Comparison of ENCODE assay signal across 20 cellular contexts in genomic region chr10:130652544-130652943, GRCh38.
"Had no signal": no experiment of that assay in that cellular context is flagged by ENCODE, and none has a peak within 500 bp of the region (broad histone marks: within the 10 kb centered on the region; RNA-seq: fewer than 3 reads in every experiment).

No MANE protein-coding gene starts in this region.

- H3K9me3 Mint-ChIP-seq: activated naive CD4-positive, alpha-beta T cell treated with anti-CD3 and anti-CD28 coated beads, Interleukin-2, amount 50 U/mL, for 72 hours had no signal

- H3K27me3 ChIP-seq: ascending aorta, brain microvascular endothelial cell, colonic mucosa, upper lobe of left lung had no signal

- H3K36me3 Mint-ChIP-seq: naive thymus-derived CD8-positive, alpha-beta T cell had no signal

- DNase-seq: activated CD4-positive, alpha-beta T cell treated with anti-CD3 and anti-CD28 coated beads for 1 hour; activated gamma-delta T cell treated with Interleukin-2 at 50 U/mL for 16 hours; activated T-cell treated with anti-CD3 and anti-CD28 coated beads, Interleukin-2, amount 50 U/mL, for 1 hour; brain microvascular endothelial cell; colonic mucosa; endodermal cell; kidney; naive thymus-derived CD8-positive, alpha-beta T cell; retina; stimulated activated CD4-positive, alpha-beta T cell treated with anti-CD3 and anti-CD28 coated beads, Interleukin-4, amount 100 ng/mL, for 1 hour; stimulated activated naive CD4-positive, alpha-beta T cell treated with Interleukin-2 at 50 U/mL for 16 hours; T-helper 9 cell; upper lobe of left lung had no signal

- H3K4me1 Mint-ChIP-seq: central memory CD8-positive, alpha-beta T cell had no signal

- H3K27me3 Mint-ChIP-seq: central memory CD8-positive, alpha-beta T cell had no signal

- H3K4me1 ChIP-seq: ascending aorta, colonic mucosa, heart left ventricle, upper lobe of left lung had no signal

- H3K4me3 ChIP-seq: ascending aorta, colonic mucosa, heart left ventricle, lung, upper lobe of left lung had no signal

- H3K27ac ChIP-seq: ascending aorta, brain microvascular endothelial cell, colonic mucosa, heart left ventricle, upper lobe of left lung had no signal

- H3K9me3 ChIP-seq: ascending aorta, colonic mucosa, upper lobe of left lung had no signal

- FAIRE-seq: kidney had no signal

- H3K36me3 ChIP-seq: ascending aorta, brain microvascular endothelial cell, colonic mucosa, heart left ventricle, upper lobe of left lung had no signal

- ATAC-seq: activated naive CD4-positive, alpha-beta T cell treated with anti-CD3 and anti-CD28 coated beads, Interleukin-2, amount 50 U/mL, for 72 hours; heart left ventricle; left lobe of liver; naive thymus-derived CD8-positive, alpha-beta T cell had no signal

- H3K4me3 Mint-ChIP-seq: central memory CD8-positive, alpha-beta T cell; endodermal cell; naive thymus-derived CD8-positive, alpha-beta T cell had no signal

- H3K27ac Mint-ChIP-seq: activated naive CD4-positive, alpha-beta T cell treated with anti-CD3 and anti-CD28 coated beads, Interleukin-2, amount 50 U/mL, for 72 hours; endodermal cell; naive thymus-derived CD8-positive, alpha-beta T cell; progenitor cell of endocrine pancreas had no signal
